In genomic region chr13:35489050-35489449, GRCh38 we compare ENCODE assay signal across 18 cellular contexts.
A peak's percentile ranks its signal among the peaks of the same experiment; 100 is the strongest.
DNase-seq lines count a peak whose midpoint lies in the region; ATAC-seq and TF ChIP-seq lines count a peak whose summit lies in the region.
"Had no signal": no experiment of that assay in that cellular context is flagged by ENCODE, and none has a peak within 500 bp of the region (broad histone marks: within the 10 kb centered on the region; RNA-seq: fewer than 3 reads in every experiment).

No MANE protein-coding gene starts in this region.

- ATAC-seq in GM18909 (IDR thresholded peaks at IDR 0.05; ENCODE audit: poor library complexity, unreplicated experiment): no peak
- ATAC-seq: CD8-positive, alpha-beta T cell; HepG2; Right ventricle myocardium inferior; T-helper 17 cell had no signal

- DNase-seq in DMS 273 (lab: John Stamatoyannopoulos, UW; ENCODE audit: unreplicated experiment): peak; percentile 69
- peak; percentile 5 for DNase-seq in NCI-H2171 (lab: John Stamatoyannopoulos, UW)
- peak; percentile 28 for DNase-seq in OCI-M1 (lab: John Stamatoyannopoulos, UW)
- peak; percentile 51 to 75 for DNase-seq in foreskin fibroblast
- no peak for DNase-seq in NCI-H1694 (lab: John Stamatoyannopoulos, UW)
- no peak for DNase-seq in NCI-H774 (lab: John Stamatoyannopoulos, UW)
- DNase-seq in NCI-H1694 treated with DMSO at 0.1 percent for 48 hours (lab: John Stamatoyannopoulos, UW): no peak
- DNase-seq: CD8-positive, alpha-beta T cell; HFFc6; KG1; NCI-H1436; NCI-H2081; NCI-H345; Peyer's patch; T-helper 17 cell had no signal

- no peak overlapping the region for H3K4me3 ChIP-seq in foreskin fibroblast (ENCODE audit: low read depth in 1 of 2, low read length in 2 of 2)
- H3K4me3 ChIP-seq: Peyer's patch had no signal

- no peak for TF ChIP-seq CTCF in foreskin fibroblast (IDR thresholded peaks at IDR 0.05; ENCODE audit: low read depth, low read length)

Comparison
In these comparisons a context has a peak if more than half of its experiments do, and no peak if none do; other contexts are left out.
1. DNase-seq: peak in DMS 273 (single experiment), NCI-H2171 (single experiment), OCI-M1 (single experiment) and foreskin fibroblast (2 of 2); none in NCI-H1694 (single experiment), NCI-H774 (single experiment) and NCI-H1694 treated with DMSO at 0.1 percent for 48 hours (single experiment).